ENCODE assay signal across 26 cellular contexts in the genomic region with DNA sequence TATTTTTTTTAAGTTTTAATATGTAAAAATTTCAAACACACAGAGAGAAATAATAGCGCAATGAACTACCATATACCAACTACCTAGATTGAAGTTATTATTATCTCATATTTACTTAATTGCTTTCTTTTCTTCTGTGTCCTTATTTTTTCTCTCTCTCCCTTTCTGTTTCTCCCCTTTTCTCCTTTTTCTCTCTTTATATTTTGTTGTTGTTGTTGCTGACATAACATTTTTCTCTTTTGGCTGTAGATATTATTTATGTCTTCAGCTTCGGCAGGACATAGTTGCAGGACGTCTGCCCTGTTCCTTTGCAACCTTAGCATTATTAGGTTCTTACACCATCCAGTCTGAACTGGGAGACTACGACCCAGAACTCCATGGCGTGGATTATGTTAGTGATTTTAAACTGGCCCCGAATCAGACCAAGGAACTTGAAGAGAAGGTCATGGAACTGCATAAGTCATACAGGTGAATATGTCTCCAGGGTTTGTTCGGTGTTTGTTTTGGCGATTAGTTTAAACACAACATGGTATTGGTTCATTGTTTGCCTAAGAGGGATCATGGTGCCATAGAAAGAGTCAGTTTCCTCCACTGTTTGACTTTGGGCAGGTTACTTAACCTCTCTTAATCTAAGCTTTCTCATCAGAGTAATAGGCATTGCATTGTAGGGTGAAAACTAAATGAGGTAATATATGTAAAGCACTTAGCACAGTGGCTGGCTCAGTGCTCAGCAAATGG.
"Had no signal": no experiment of that assay in that cellular context is flagged by ENCODE, and none has a peak within 500 bp of the region (broad histone marks: within the 10 kb centered on the region; RNA-seq: fewer than 3 reads in every experiment).

No MANE protein-coding gene starts in this region.

- H3K9me3 Mint-ChIP-seq: activated CD4-positive, alpha-beta memory T cell treated with anti-CD3 and anti-CD28 coated beads, Interleukin-2, amount 10 ng/mL, durations not matched to agents 7 days and 5 days; activated naive CD4-positive, alpha-beta T cell treated with anti-CD3 and anti-CD28 coated beads for 36 hours; activated T-helper 17 cell treated with anti-CD3 and anti-CD28 coated beads, Interleukin-2, amount 50 U/mL, for 72 hours; neural crest cell; stimulated activated memory B cell treated with anti-CD40 and anti-IgM and Interleukin-4, amounts not matched to agents 10 μg/mL and 1 μg/mL and 100 μg/mL, for 72 hours had no signal

- H3K9me3 ChIP-seq: body of pancreas, gastroesophageal sphincter, mucosa of descending colon, stomach, suprapubic skin, tibial nerve had no signal

- H3K4me3 ChIP-seq: body of pancreas, cardiac muscle cell, gastroesophageal sphincter, mucosa of descending colon, stomach, suprapubic skin, tibial nerve had no signal

- ATAC-seq: activated T-helper 17 cell treated with anti-CD3 and anti-CD28 coated beads, Interleukin-2, amount 50 U/mL, for 72 hours; body of pancreas; gastroesophageal sphincter; mucosa of descending colon; sciatic nerve; stimulated activated memory B cell treated with anti-CD40 and anti-IgM and Interleukin-4, amounts not matched to agents 10 μg/mL and 1 μg/mL and 100 μg/mL, for 72 hours had no signal

- H3K27me3 ChIP-seq: body of pancreas, cardiac muscle cell, gastroesophageal sphincter, stomach, suprapubic skin, tibial nerve had no signal

- H3K4me3 Mint-ChIP-seq: activated CD4-positive, alpha-beta memory T cell treated with anti-CD3 and anti-CD28 coated beads, Interleukin-2, amount 10 ng/mL, durations not matched to agents 7 days and 5 days; activated naive CD4-positive, alpha-beta T cell treated with anti-CD3 and anti-CD28 coated beads for 36 hours; activated T-helper 17 cell treated with anti-CD3 and anti-CD28 coated beads, Interleukin-2, amount 50 U/mL, for 72 hours; neural crest cell; stimulated activated memory B cell treated with anti-CD40 and anti-IgM and Interleukin-4, amounts not matched to agents 10 μg/mL and 1 μg/mL and 100 μg/mL, for 72 hours had no signal

- H3K36me3 ChIP-seq: cardiac muscle cell, suprapubic skin had no signal

- H3K4me1 Mint-ChIP-seq: activated CD4-positive, alpha-beta memory T cell treated with anti-CD3 and anti-CD28 coated beads, Interleukin-2, amount 10 ng/mL, durations not matched to agents 7 days and 5 days; activated T-helper 17 cell treated with anti-CD3 and anti-CD28 coated beads, Interleukin-2, amount 50 U/mL, for 72 hours; neural crest cell; stimulated activated memory B cell treated with anti-CD40 and anti-IgM and Interleukin-4, amounts not matched to agents 10 μg/mL and 1 μg/mL and 100 μg/mL, for 72 hours had no signal

- FAIRE-seq: islet of Langerhans, small intestine, urothelium cell line had no signal

- H3K27ac Mint-ChIP-seq: activated CD4-positive, alpha-beta memory T cell treated with anti-CD3 and anti-CD28 coated beads, Interleukin-2, amount 10 ng/mL, durations not matched to agents 7 days and 5 days; activated naive CD4-positive, alpha-beta T cell treated with anti-CD3 and anti-CD28 coated beads for 36 hours; activated T-helper 17 cell treated with anti-CD3 and anti-CD28 coated beads, Interleukin-2, amount 50 U/mL, for 72 hours; stimulated activated memory B cell treated with anti-CD40 and anti-IgM and Interleukin-4, amounts not matched to agents 10 μg/mL and 1 μg/mL and 100 μg/mL, for 72 hours had no signal

- H3K4me1 ChIP-seq: body of pancreas, gastroesophageal sphincter, suprapubic skin, tibial nerve had no signal

- H3K27me3 Mint-ChIP-seq: activated CD4-positive, alpha-beta memory T cell treated with anti-CD3 and anti-CD28 coated beads, Interleukin-2, amount 10 ng/mL, durations not matched to agents 7 days and 5 days; activated T-helper 17 cell treated with anti-CD3 and anti-CD28 coated beads, Interleukin-2, amount 50 U/mL, for 72 hours; stimulated activated memory B cell treated with anti-CD40 and anti-IgM and Interleukin-4, amounts not matched to agents 10 μg/mL and 1 μg/mL and 100 μg/mL, for 72 hours had no signal

- DNase-seq: activated CD4-positive, alpha-beta memory T cell treated with anti-CD3 and anti-CD28 coated beads, Interleukin-2, amount 10 ng/mL, durations not matched to agents 7 days and 5 days; activated CD4-positive, alpha-beta T cell treated with anti-CD3 and anti-CD28 coated beads for 4 hours; activated CD4-positive, CD25-positive, alpha-beta regulatory T cell; activated naive CD4-positive, alpha-beta T cell treated with anti-CD3 and anti-CD28 coated beads for 36 hours; activated T-cell treated with anti-CD3 and anti-CD28 coated beads, Interleukin-2, amount 50 U/mL, for 1 hour; anterior cingulate cortex; body of pancreas; head of caudate nucleus; hypothalamus; mesenchymal stem cell; mucosa of descending colon; occipital lobe; small intestine; stimulated activated CD4-positive, alpha-beta T cell treated with anti-CD3 and anti-CD28 coated beads, Interleukin-2, amount 100 ng/mL, for 24 hours; stomach had no signal

- H3K27ac ChIP-seq: body of pancreas, cardiac muscle cell, epithelial cell of prostate, gastroesophageal sphincter, stomach, suprapubic skin, tibial nerve had no signal
